ENCODE assay signal across 19 cellular contexts in genomic region chr10:34773617-34774261, GRCh38.
"Had no signal": no experiment of that assay in that cellular context is flagged by ENCODE, and none has a peak within 500 bp of the region (broad histone marks: within the 10 kb centered on the region; RNA-seq: fewer than 3 reads in every experiment).

No MANE protein-coding gene starts in this region.

- H3K4me2 ChIP-seq: hepatocyte had no signal

- H2AFZ ChIP-seq: hepatocyte had no signal

- DNase-seq: activated CD4-positive, alpha-beta T cell treated with anti-CD3 and anti-CD28 coated beads for 1 hour; dermis blood vessel endothelial cell; effector memory CD4-positive, alpha-beta T cell; esophagus squamous epithelium; left colon; lower lobe of right lung; midbrain; ovary; psoas muscle; right cardiac atrium; stimulated activated naive CD8-positive, alpha-beta T cell treated with anti-CD3 and anti-CD28 coated beads, Interleukin-15, Interleukin-2, amounts not matched to agents 100 U/mL and 50 U/mL, for 24 hours; uterus; WERI-Rb-1 had no signal

- H3K36me3 Mint-ChIP-seq: activated naive CD8-positive, alpha-beta T cell had no signal

- H3K27ac ChIP-seq: cardiac muscle cell, hepatocyte, lower lobe of right lung, ovary, psoas muscle, skin epidermis, tibial nerve, uterus, WERI-Rb-1 had no signal

- H3K4me3 Mint-ChIP-seq: activated naive CD8-positive, alpha-beta T cell; activated T-helper 1 cell treated with anti-CD3 and anti-CD28 coated beads, Interleukin-12 subunit alpha, Interleukin-12 subunit beta, Interleukin-2, Interleukin-4 antibody, amounts not matched to agents 30 ng/mL and 10 ng/mL and 1 ng/mL, durations not matched to agents 14 hours and 24 hours and 36 hours had no signal

- H3K4me1 ChIP-seq: uterus had no signal

- H3K36me3 ChIP-seq: cardiac muscle cell, esophagus squamous epithelium, lower lobe of right lung, ovary, tibial nerve, uterus, WERI-Rb-1 had no signal

- H3K9me3 Mint-ChIP-seq: activated T-helper 1 cell treated with anti-CD3 and anti-CD28 coated beads, Interleukin-12 subunit alpha, Interleukin-12 subunit beta, Interleukin-2, Interleukin-4 antibody, amounts not matched to agents 30 ng/mL and 10 ng/mL and 1 ng/mL, durations not matched to agents 14 hours and 24 hours and 36 hours had no signal

- H3K27me3 ChIP-seq: cardiac muscle cell, esophagus squamous epithelium, hepatocyte, ovary, tibial nerve, uterus had no signal

- H3K4me3 ChIP-seq: cardiac muscle cell, esophagus squamous epithelium, hepatocyte, lower lobe of right lung, ovary, psoas muscle, skin epidermis, tibial nerve, uterus had no signal

- H3K27ac Mint-ChIP-seq: activated naive CD8-positive, alpha-beta T cell; activated T-helper 1 cell treated with anti-CD3 and anti-CD28 coated beads, Interleukin-12 subunit alpha, Interleukin-12 subunit beta, Interleukin-2, Interleukin-4 antibody, amounts not matched to agents 30 ng/mL and 10 ng/mL and 1 ng/mL, durations not matched to agents 14 hours and 24 hours and 36 hours had no signal

- H3K9me3 ChIP-seq: esophagus squamous epithelium, lower lobe of right lung, ovary, psoas muscle, tibial nerve, uterus had no signal
